Comparison of ENCODE assay signal across 17 cellular contexts in the genomic region with DNA sequence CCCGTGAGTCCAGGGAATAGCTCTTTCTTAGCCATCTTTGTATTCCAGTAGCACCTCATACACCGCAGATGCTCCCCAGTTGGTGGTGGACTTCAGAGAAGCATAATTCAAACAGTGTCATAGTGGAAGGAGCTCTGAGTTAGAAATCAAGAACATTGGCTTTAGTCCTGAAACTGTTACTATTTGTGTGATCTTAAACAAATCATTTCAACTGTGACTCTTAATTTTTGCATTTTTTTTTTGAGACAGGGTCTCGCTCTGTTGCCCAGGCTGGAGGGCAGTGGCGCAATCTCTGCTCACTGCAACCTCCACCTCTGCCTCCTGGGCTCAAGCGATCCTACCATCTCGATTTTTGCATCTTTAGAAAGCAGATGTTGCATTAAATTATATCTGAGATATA. TPM values are rescaled to one million over a fixed set of nuclear protein-coding genes. Genes with fewer than 3 reads are reported as not detected.
DNase-seq lines count a peak whose midpoint lies in the region; ATAC-seq and TF ChIP-seq lines count a peak whose summit lies in the region.
"Had no signal": no experiment of that assay in that cellular context is flagged by ENCODE, and none has a peak within 500 bp of the region (broad histone marks: within the 10 kb centered on the region; RNA-seq: fewer than 3 reads in every experiment).

No MANE protein-coding gene starts in this region.

- 0 out of 22 replicates have a peak overlapping the region, but pooled peaks of 1 of the 11 experiments have one; percentile 69 for H3K27ac ChIP-seq in BLaER1 treated with 17β-estradiol and CSF1 and Interleukin-3, amounts not matched to agents 10 nM and 100 nM
- no peak overlapping the region for H3K27ac ChIP-seq in CD8-positive, alpha-beta memory T cell (ENCODE audit: low read depth, low read length)
- no peak overlapping the region for H3K27ac ChIP-seq in naive thymus-derived CD4-positive, alpha-beta T cell (ENCODE audit: low read depth, low read length)
- H3K27ac ChIP-seq in brain microvascular endothelial cell: no peak overlapping the region
- H3K27ac ChIP-seq: body of pancreas, right atrium auricular region, thyroid gland had no signal

- no peaks in the 10 kb centered on the region for H3K27me3 Mint-ChIP-seq in CD8-positive, alpha-beta memory T cell
- no peaks in the 10 kb centered on the region for H3K27me3 Mint-ChIP-seq in T-helper 17 cell
- H3K27me3 Mint-ChIP-seq in naive thymus-derived CD4-positive, alpha-beta T cell: no peaks in the 10 kb centered on the region

- peak overlapping the region in 1 of 10 experiments; percentile 74; a peak in 2 of 20 replicates for H3K4me3 ChIP-seq in BLaER1 treated with 17β-estradiol and CSF1 and Interleukin-3, amounts not matched to agents 10 nM and 100 nM
- H3K4me3 ChIP-seq in CD8-positive, alpha-beta memory T cell (ENCODE audit: low read length): no peak overlapping the region
- H3K4me3 ChIP-seq in naive thymus-derived CD4-positive, alpha-beta T cell (ENCODE audit: low read length): no peak overlapping the region
- H3K4me3 ChIP-seq in brain microvascular endothelial cell (ENCODE audit: low read depth, low read length): no peak overlapping the region
- H3K4me3 ChIP-seq: body of pancreas, right atrium auricular region, thyroid gland had no signal

- 0 out of 22 replicates have a peak overlapping the region, but pooled peaks of 1 of the 11 experiments have one; percentile 81 for H3K9ac ChIP-seq in BLaER1 treated with 17β-estradiol and CSF1 and Interleukin-3, amounts not matched to agents 10 nM and 100 nM

- peak overlapping the region; percentile 74 to 89 (median 82); a peak in 21 of 22 replicates for H3K4me2 ChIP-seq in BLaER1 treated with 17β-estradiol and CSF1 and Interleukin-3, amounts not matched to agents 10 nM and 100 nM

- no peaks in the 10 kb centered on the region for H3K27me3 ChIP-seq in BLaER1 treated with 17β-estradiol and CSF1 and Interleukin-3, amounts not matched to agents 10 nM and 100 nM
- H3K27me3 ChIP-seq in CD8-positive, alpha-beta memory T cell (ENCODE audit: insufficient read depth, low read length, poor library complexity, severe bottlenecking): no peaks in the 10 kb centered on the region
- no peaks in the 10 kb centered on the region for H3K27me3 ChIP-seq in naive thymus-derived CD4-positive, alpha-beta T cell (ENCODE audit: control insufficient read depth in 2 of 2, insufficient read depth in 2 of 2, low read length in 2 of 2)
- no peaks in the 10 kb centered on the region for H3K27me3 ChIP-seq in brain microvascular endothelial cell (replicated peaks)
- H3K27me3 ChIP-seq: BE2C, body of pancreas, right atrium auricular region, thyroid gland had no signal

- in situ Hi-C loops in brain microvascular endothelial cell (cut with HindIII; ENCODE audit: low pct_ligation_motif_present, low sequenced_read_pairs): no loop called here

- H3K27ac Mint-ChIP-seq in CD8-positive, alpha-beta memory T cell: peak overlapping the region in 5 of 8 donors; percentile 15 to 84 (median 64)
- no peak overlapping the region for H3K27ac Mint-ChIP-seq in T-helper 17 cell
- peak overlapping the region in 6 of 9 donors; percentile 41 to 86 (median 74) for H3K27ac Mint-ChIP-seq in naive thymus-derived CD4-positive, alpha-beta T cell
- H3K27ac Mint-ChIP-seq: H9 had no signal

- no peak for TF ChIP-seq CTCF in brain microvascular endothelial cell (IDR thresholded peaks at IDR 0.05; ENCODE audit: low read depth, low read length, missing control alignments)

- no peak for DNase-seq in CD8-positive, alpha-beta memory T cell
- DNase-seq in T-helper 17 cell (no peak), ecto neural progenitor cell (ENCODE audit: low spot score) (no peak), brain microvascular endothelial cell (no peak), SHP77 treated with DMSO at 0.1 percent for 48 hours (lab: John Stamatoyannopoulos, UW) (no peak)
- no peak for DNase-seq in naive thymus-derived CD4-positive, alpha-beta T cell
- DNase-seq: activated naive CD4-positive, alpha-beta T cell treated with anti-CD3 and anti-CD28 coated beads, Interleukin-2, amount 50 U/mL, for 16 hours; BE2C; body of pancreas; GF-D8; H9; NCI-H1694; NCI-H774; thyroid gland had no signal

- H3K36me3 Mint-ChIP-seq in CD8-positive, alpha-beta memory T cell: peaks cover 0 to 8% (median 2%) of the 10 kb centered on the region in 3 donors
- peaks cover 2% of the 10 kb centered on the region for H3K36me3 Mint-ChIP-seq in T-helper 17 cell (ENCODE audit: low read depth)
- peaks cover 8 to 17% (median 9%) of the 10 kb centered on the region in 5 donors for H3K36me3 Mint-ChIP-seq in naive thymus-derived CD4-positive, alpha-beta T cell

- no peaks in the 10 kb centered on the region for H4K20me1 ChIP-seq in BLaER1 treated with 17β-estradiol and CSF1 and Interleukin-3, amounts not matched to agents 10 nM and 100 nM

- H3K9me3 ChIP-seq in BLaER1 treated with 17β-estradiol and CSF1 and Interleukin-3, amounts not matched to agents 10 nM and 100 nM (replicated peaks in 1 of 11): no peaks in the 10 kb centered on the region
- no peaks in the 10 kb centered on the region for H3K9me3 ChIP-seq in CD8-positive, alpha-beta memory T cell (ENCODE audit: low read length)
- no peaks in the 10 kb centered on the region for H3K9me3 ChIP-seq in T-helper 17 cell (ENCODE audit: control insufficient read depth, low read length, poor library complexity, severe bottlenecking)
- H3K9me3 ChIP-seq in naive thymus-derived CD4-positive, alpha-beta T cell (ENCODE audit: control insufficient read depth in 2 of 3, low read length in 3 of 3): no peaks in the 10 kb centered on the region
- H3K9me3 ChIP-seq: BE2C, body of pancreas, right atrium auricular region, thyroid gland had no signal

- POLR2A ChIA-PET in CD8-positive, alpha-beta memory T cell (lab: Charles Lee): no interaction called here
- POLR2A ChIA-PET in naive thymus-derived CD4-positive, alpha-beta T cell (lab: Charles Lee): interaction anchor here (0.6 to 8.1 kb wide), 6 partner anchors 9 to 339 kb away, joined by 3 to 154 read pairs (median 20); no protein-coding TSS in a partner anchor

- no peak for ATAC-seq in T-helper 17 cell
- no peak for ATAC-seq in naive thymus-derived CD4-positive, alpha-beta T cell
- ATAC-seq: body of pancreas, Panc1 had no signal

- CTCF ChIA-PET in CD8-positive, alpha-beta memory T cell (lab: Charles Lee): interaction anchor here (1.0 to 5.8 kb wide), 5 partner anchors 10 to 522 kb away, joined by 3 to 55 read pairs (median 11); a partner anchor contains a TSS
- CTCF ChIA-PET in naive thymus-derived CD4-positive, alpha-beta T cell (lab: Charles Lee): interaction anchor here (1.2 to 2.4 kb wide), 4 partner anchors 10 to 522 kb away, joined by 3 to 14 read pairs (median 6); a partner anchor contains a TSS

- intact Hi-C loops in naive thymus-derived CD4-positive, alpha-beta T cell (cut with micrococcal nuclease): loop anchor here (5.0 kb wide), 3 partner anchors 34 to 1566 kb away; a partner anchor contains a TSS

- H3K4me1 Mint-ChIP-seq in CD8-positive, alpha-beta memory T cell: peaks cover 21 to 40% (median 33%) of the 10 kb centered on the region in 3 donors
- H3K4me1 Mint-ChIP-seq in T-helper 17 cell: peaks cover 26% of the 10 kb centered on the region
- H3K4me1 Mint-ChIP-seq in naive thymus-derived CD4-positive, alpha-beta T cell: peaks cover 25 to 52% (median 39%) of the 10 kb centered on the region in 7 donors
- H3K4me1 Mint-ChIP-seq: H9 had no signal

- no peaks in the 10 kb centered on the region for H3K9me3 Mint-ChIP-seq in CD8-positive, alpha-beta memory T cell
- H3K9me3 Mint-ChIP-seq in naive thymus-derived CD4-positive, alpha-beta T cell: no peaks in the 10 kb centered on the region
- H3K9me3 Mint-ChIP-seq: H9 had no signal

- H3K36me3 ChIP-seq in BLaER1 treated with 17β-estradiol and CSF1 and Interleukin-3, amounts not matched to agents 10 nM and 100 nM: no peaks in the 10 kb centered on the region
- no peaks in the 10 kb centered on the region for H3K36me3 ChIP-seq in CD8-positive, alpha-beta memory T cell (ENCODE audit: insufficient read depth, low read length)
- H3K36me3 ChIP-seq in naive thymus-derived CD4-positive, alpha-beta T cell (ENCODE audit: control insufficient read depth in 2 of 3, insufficient read depth in 3 of 3, low read length in 3 of 3): no peaks in the 10 kb centered on the region
- H3K36me3 ChIP-seq in brain microvascular endothelial cell (replicated peaks): no peaks in the 10 kb centered on the region
- H3K36me3 ChIP-seq: BE2C, right atrium auricular region, thyroid gland had no signal

- H3K4me3 Mint-ChIP-seq in CD8-positive, alpha-beta memory T cell: peak overlapping the region in 2 of 7 donors; percentile 68 to 80
- peak overlapping the region; percentile 73 for H3K4me3 Mint-ChIP-seq in T-helper 17 cell
- H3K4me3 Mint-ChIP-seq in naive thymus-derived CD4-positive, alpha-beta T cell: peak overlapping the region in 1 of 10 donors; percentile 73

- peaks cover 33 to 55% (median 45%) of the 10 kb centered on the region in 10 experiments for H3K4me1 ChIP-seq in BLaER1 treated with 17β-estradiol and CSF1 and Interleukin-3, amounts not matched to agents 10 nM and 100 nM
- H3K4me1 ChIP-seq in CD8-positive, alpha-beta memory T cell (ENCODE audit: insufficient read depth, low read length): peaks cover 19% of the 10 kb centered on the region
- peaks cover 19 to 35% of the 10 kb centered on the region in 2 donors for H3K4me1 ChIP-seq in naive thymus-derived CD4-positive, alpha-beta T cell (ENCODE audit: control insufficient read depth in 2 of 2, insufficient read depth in 2 of 2, low read length in 2 of 2)
- H3K4me1 ChIP-seq: BE2C had no signal

RNA-seq across cellular contexts. Expression of a gene that starts 1.8 kb away (rescaled TPM):
- total RNA-seq in CD8-positive, alpha-beta memory T cell: 10 to 100 TPM; 25.4 to 27.1 TPM
- 26.8 TPM for polyA plus RNA-seq in CD8-positive, alpha-beta memory T cell
- total RNA-seq in T-helper 17 cell: 10 to 100 TPM in 1 of 2 donors, 1 to 10 TPM in 1; 9.9 to 13.7 TPM
- total RNA-seq in naive thymus-derived CD4-positive, alpha-beta T cell: 10 to 100 TPM; 12.7 to 19.2 (median 14.2) TPM
- polyA plus RNA-seq in naive thymus-derived CD4-positive, alpha-beta T cell: 10 to 100 TPM; 28.9 to 33.9 TPM
